ENCODE assay signal across 29 cellular contexts in the genomic region with DNA sequence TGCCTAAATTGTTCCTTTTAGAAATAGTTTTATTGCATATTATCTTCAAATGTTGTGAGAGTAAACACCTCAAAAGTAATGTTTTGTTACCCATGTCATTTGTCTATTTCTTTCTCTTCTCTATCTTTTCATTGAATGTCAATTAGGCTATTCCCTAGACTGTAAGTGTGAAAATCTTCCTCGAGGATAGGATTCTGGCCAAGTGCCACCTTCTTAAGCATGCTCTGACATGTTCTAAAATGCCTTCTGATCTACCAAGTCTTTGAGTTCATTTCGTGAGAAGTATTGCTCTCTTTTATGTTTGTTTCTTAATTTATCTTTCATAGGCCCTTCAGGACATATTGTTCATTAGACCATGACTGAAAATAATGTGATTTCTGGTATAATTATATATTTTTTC. TPM values are rescaled to one million over a fixed set of nuclear protein-coding genes. Genes with fewer than 3 reads are reported as not detected.
DNase-seq lines count a peak whose midpoint lies in the region; ATAC-seq and TF ChIP-seq lines count a peak whose summit lies in the region.
"Had no signal": no experiment of that assay in that cellular context is flagged by ENCODE, and none has a peak within 500 bp of the region (broad histone marks: within the 10 kb centered on the region; RNA-seq: fewer than 3 reads in every experiment).

No MANE protein-coding gene starts in this region.

- H3K4me1 ChIP-seq in vagina: no peaks in the 10 kb centered on the region

- no peaks in the 10 kb centered on the region for H3K36me3 ChIP-seq in vagina
- H3K36me3 ChIP-seq: neutrophil had no signal

- H3K27me3 Mint-ChIP-seq in activated T-cell treated with anti-CD3 and anti-CD28 coated beads, Interleukin-2, amount 50 U/mL, for 72 hours (ENCODE audit: low read depth): no peaks in the 10 kb centered on the region
- H3K27me3 Mint-ChIP-seq: B cell; CD4-positive, alpha-beta memory T cell; naive B cell; progenitor cell of endocrine pancreas had no signal

- no peaks in the 10 kb centered on the region for H3K9me3 ChIP-seq in vagina
- H3K9me3 ChIP-seq: neutrophil had no signal

- no peak for ATAC-seq in activated T-cell treated with anti-CD3 and anti-CD28 coated beads, Interleukin-2, amount 50 U/mL, for 72 hours (replicated peaks in 1 of 2)
- ATAC-seq: activated CD4-positive, CD25-positive, alpha-beta regulatory T cell treated with anti-CD3 and anti-CD28 coated beads, Interleukin-2, amount 50 U/mL, for 24 hours; left ventricle myocardium superior; PC-3; Right ventricle myocardium inferior; sciatic nerve had no signal

- H3K27ac ChIP-seq in vagina: no peak overlapping the region
- H3K27ac ChIP-seq: neutrophil had no signal

- no peaks in the 10 kb centered on the region for H3K36me3 Mint-ChIP-seq in activated T-cell treated with anti-CD3 and anti-CD28 coated beads, Interleukin-2, amount 50 U/mL, for 72 hours (ENCODE audit: insufficient read depth in 2 of 2)
- H3K36me3 Mint-ChIP-seq: CD4-positive, alpha-beta memory T cell; mesothelial cell of epicardium; naive B cell had no signal

- intact Hi-C loops in vagina (cut with DNase I): no loop called here
- intact Hi-C loops in lower leg skin (cut with DNase I; ENCODE audit: low total_unique reads): no loop called here

- peak overlapping the region; percentile 9 for H3K27ac Mint-ChIP-seq in activated T-cell treated with anti-CD3 and anti-CD28 coated beads, Interleukin-2, amount 50 U/mL, for 72 hours
- H3K27ac Mint-ChIP-seq: activated T-helper 1 cell treated with anti-CD3 and anti-CD28 coated beads, Interleukin-12 subunit alpha, Interleukin-12 subunit beta, Interleukin-2, Interleukin-4 antibody, amounts not matched to agents 30 ng/mL and 10 ng/mL and 1 ng/mL, durations not matched to agents 14 hours and 24 hours and 36 hours; B cell; CD4-positive, alpha-beta memory T cell; mesothelial cell of epicardium; naive B cell; progenitor cell of endocrine pancreas had no signal

- DNase-seq in activated T-cell treated with anti-CD3 and anti-CD28 coated beads, Interleukin-2, amount 50 U/mL, for 72 hours: no peak
- no peak for DNase-seq in activated T-cell treated with anti-CD3 and anti-CD28 coated beads, Interleukin-2, amount 50 U/mL, for 1 hour
- DNase-seq in astrocyte of the hippocampus (ENCODE audit: low read depth, low spot score) (peak; percentile 39), foreskin melanocyte (peak; percentile 45), vagina (ENCODE audit: extremely low spot score in 2 of 2) (no peak), lower leg skin (ENCODE audit: low spot score in 2 of 2) (no peak), NCI-H187 (lab: John Stamatoyannopoulos, UW) (no peak), AML-193 (lab: John Stamatoyannopoulos, UW) (no peak)
- DNase-seq: activated CD4-positive, alpha-beta T cell treated with anti-CD3 and anti-CD28 coated beads, Interleukin-2, amount 50 U/mL, for 48 hours; activated naive CD4-positive, alpha-beta T cell treated with Interleukin-2 at 50 U/mL for 16 hours; CD4-positive, alpha-beta memory T cell; IMR-90; left ventricle myocardium superior; naive B cell; NCI-H1694 treated with DMSO at 0.1 percent for 48 hours; NCI-H526; PC-3; stimulated activated CD4-positive, alpha-beta T cell treated with anti-CD3 and anti-CD28 coated beads, Interleukin-4, amount 100 ng/mL, for 24 hours; trophoblast cell had no signal

- peaks cover 0 to 3% of the 10 kb centered on the region in 2 donors for H3K9me3 Mint-ChIP-seq in activated T-cell treated with anti-CD3 and anti-CD28 coated beads, Interleukin-2, amount 50 U/mL, for 72 hours

- WGBS in lower leg skin, 2 donors: 26% methylated on average over 2 of the region's 2 CpGs

- no peaks in the 10 kb centered on the region for H3K27me3 ChIP-seq in vagina
- H3K27me3 ChIP-seq: neutrophil had no signal

- no peak for TF ChIP-seq CTCF in vagina (IDR thresholded peaks at IDR 0.05)
- TF ChIP-seq CTCF in lower leg skin (IDR thresholded peaks at IDR 0.05): no peak

- no peak for TF ChIP-seq POLR2A in vagina (IDR thresholded peaks at IDR 0.05)
- TF ChIP-seq POLR2A in lower leg skin (IDR thresholded peaks at IDR 0.05): no peak

- H3K4me1 Mint-ChIP-seq in activated T-cell treated with anti-CD3 and anti-CD28 coated beads, Interleukin-2, amount 50 U/mL, for 72 hours (ENCODE audit: low read depth): no peaks in the 10 kb centered on the region
- H3K4me1 Mint-ChIP-seq: B cell; CD4-positive, alpha-beta memory T cell; naive B cell had no signal

- no peak overlapping the region for H3K4me3 Mint-ChIP-seq in activated T-cell treated with anti-CD3 and anti-CD28 coated beads, Interleukin-2, amount 50 U/mL, for 72 hours
- H3K4me3 Mint-ChIP-seq: activated T-helper 1 cell treated with anti-CD3 and anti-CD28 coated beads, Interleukin-12 subunit alpha, Interleukin-12 subunit beta, Interleukin-2, Interleukin-4 antibody, amounts not matched to agents 30 ng/mL and 10 ng/mL and 1 ng/mL, durations not matched to agents 14 hours and 24 hours and 36 hours; B cell; CD4-positive, alpha-beta memory T cell; mesothelial cell of epicardium; naive B cell had no signal

- no peak overlapping the region for H3K4me3 ChIP-seq in vagina
- H3K4me3 ChIP-seq in lower leg skin (ENCODE audit: low read depth, poor library complexity, severe bottlenecking): no peak overlapping the region

RNA-seq across cellular contexts. Expression of a gene that starts 44.1 kb away (rescaled TPM):
- total RNA-seq in activated T-cell treated with anti-CD3 and anti-CD28 coated beads, Interleukin-2, amount 50 U/mL, for 72 hours: not detected
- 7.9 TPM for total RNA-seq in vagina
- total RNA-seq in lower leg skin: 10 to 100 TPM in 1 of 4 donors, 1 to 10 TPM in 3; 1.8 to 10.5 (median 4.7) TPM
- total RNA-seq: activated T-helper 1 cell treated with anti-CD3 and anti-CD28 coated beads, Interleukin-12 subunit alpha, Interleukin-12 subunit beta, Interleukin-2, Interleukin-4 antibody, amounts not matched to agents 30 ng/mL and 10 ng/mL and 1 ng/mL, durations not matched to agents 14 hours and 24 hours and 36 hours; B cell; CD4-positive, alpha-beta memory T cell; IMR-90; LHCN-M2; progenitor cell of endocrine pancreas; T-helper 2 cell treated with Interferon-gamma antibody and Interleukin-4, amounts not matched to agents 100 ng/mL and 5 ng/mL, for 36 hours had no signal

Comparison
In these comparisons a context has a peak if more than half of its experiments do, and no peak if none do; other contexts are left out.
1. DNase-seq: peak in astrocyte of the hippocampus (single experiment) and foreskin melanocyte (single experiment); none in activated T-cell treated with anti-CD3 and anti-CD28 coated beads, Interleukin-2, amount 50 U/mL, for 72 hours (0 of 2), activated T-cell treated with anti-CD3 and anti-CD28 coated beads, Interleukin-2, amount 50 U/mL, for 1 hour (single experiment), vagina (0 of 2), lower leg skin (0 of 2), NCI-H187 (0 of 2) and AML-193 (0 of 2).